Comparison of ENCODE assay signal across 1 cellular context in genomic region chr11:655036-655726, GRCh38.
TF ChIP-seq lines count a peak whose summit lies in the region.

No MANE protein-coding gene starts in this region.

TF ChIP-seq in HepG2, 621 proteins besides CTCF, POLR2A, EP300 and RAD21 (continued from another document):
- TF ChIP-seq FUBP1 (CRISPR knock-in tag; IDR thresholded peaks at IDR 0.05; ENCODE audit: borderline replicate concordance): no peak
- TF ChIP-seq ZNF746 (CRISPR knock-in tag; IDR thresholded peaks at IDR 0.05): no peak
- no peak for TF ChIP-seq SP4 (CRISPR knock-in tag; IDR thresholded peaks at IDR 0.05)
- no peak for TF ChIP-seq YY1 (IDR thresholded peaks at IDR 0.05; ENCODE audit: insufficient read depth, insufficient replicate concordance, low read depth, low read length)
- 0 out of 2 replicates have a peak, but pooled peaks have one; percentile 43 for TF ChIP-seq ZNF691 (CRISPR knock-in tag; IDR thresholded peaks at IDR 0.05; ENCODE audit: borderline replicate concordance, low read depth)
- TF ChIP-seq FOXC1 (CRISPR knock-in tag; IDR thresholded peaks at IDR 0.05; ENCODE audit: borderline replicate concordance): no peak
- TF ChIP-seq, protein P1, sequence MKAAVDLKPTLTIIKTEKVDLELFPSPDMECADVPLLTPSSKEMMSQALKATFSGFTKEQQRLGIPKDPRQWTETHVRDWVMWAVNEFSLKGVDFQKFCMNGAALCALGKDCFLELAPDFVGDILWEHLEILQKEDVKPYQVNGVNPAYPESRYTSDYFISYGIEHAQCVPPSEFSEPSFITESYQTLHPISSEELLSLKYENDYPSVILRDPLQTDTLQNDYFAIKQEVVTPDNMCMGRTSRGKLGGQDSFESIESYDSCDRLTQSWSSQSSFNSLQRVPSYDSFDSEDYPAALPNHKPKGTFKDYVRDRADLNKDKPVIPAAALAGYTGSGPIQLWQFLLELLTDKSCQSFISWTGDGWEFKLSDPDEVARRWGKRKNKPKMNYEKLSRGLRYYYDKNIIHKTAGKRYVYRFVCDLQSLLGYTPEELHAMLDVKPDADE (CRISPR knock-in tag; IDR thresholded peaks at IDR 0.05): no peak
- TF ChIP-seq GPN1 (CRISPR knock-in tag; IDR thresholded peaks at IDR 0.05; ENCODE audit: borderline replicate concordance): no peak
- no peak for TF ChIP-seq SOX13 (IDR thresholded peaks at IDR 0.05)
- peak in 1 of 2 experiments; percentile 33; a peak in 1 of 4 replicates for TF ChIP-seq SOX13 (CRISPR knock-in tag; conservative IDR thresholded peaks at IDR 0.05 in 1 of 2, IDR thresholded peaks at IDR 0.05 in 1 of 2)
- TF ChIP-seq CBFB (CRISPR knock-in tag; IDR thresholded peaks at IDR 0.05): no peak
- no peak for TF ChIP-seq PCBP1 (IDR thresholded peaks at IDR 0.05; ENCODE audit: borderline replicate concordance, low read depth, low read length)
- no peak for TF ChIP-seq SYNCRIP (IDR thresholded peaks at IDR 0.05; ENCODE audit: insufficient read depth, low read depth, low read length)
- peak; percentile 20 for TF ChIP-seq RBM39 (IDR thresholded peaks at IDR 0.05; ENCODE audit: low read depth, low read length, poor library complexity, severe bottlenecking)
- no peak for TF ChIP-seq SP5 (CRISPR knock-in tag; IDR thresholded peaks at IDR 0.05; ENCODE audit: borderline replicate concordance, low read depth)
- TF ChIP-seq THAP8 (CRISPR knock-in tag; IDR thresholded peaks at IDR 0.05; ENCODE audit: borderline replicate concordance): no peak
- no peak for TF ChIP-seq ZNF615 (CRISPR knock-in tag; IDR thresholded peaks at IDR 0.05; ENCODE audit: borderline replicate concordance)
- TF ChIP-seq RBFOX2 (IDR thresholded peaks at IDR 0.05; ENCODE audit: low read depth, low read length): peak; percentile 51; the same call in 1 of the 2 replicates
- TF ChIP-seq ATF7 (IDR thresholded peaks at IDR 0.05): no peak
- TF ChIP-seq ATF7 (CRISPR knock-in tag; IDR thresholded peaks at IDR 0.05): no peak
- peak; percentile 87 for TF ChIP-seq MEIS2 (CRISPR knock-in tag; IDR thresholded peaks at IDR 0.05)
- no peak for TF ChIP-seq ARNT (IDR thresholded peaks at IDR 0.05)
- TF ChIP-seq RFX5 (IDR thresholded peaks at IDR 0.05; ENCODE audit: low read depth, low read length): no peak
- no peak for TF ChIP-seq ZNF589 (CRISPR knock-in tag; conservative IDR thresholded peaks at IDR 0.05)
- TF ChIP-seq PRMT3 (CRISPR knock-in tag; IDR thresholded peaks at IDR 0.05; ENCODE audit: borderline replicate concordance, low read depth): no peak
- no peak for TF ChIP-seq SMARCE1 (IDR thresholded peaks at IDR 0.05; ENCODE audit: borderline replicate concordance)
- TF ChIP-seq ZNF547 (CRISPR knock-in tag; IDR thresholded peaks at IDR 0.05): no peak
- no peak for TF ChIP-seq NFIB (CRISPR knock-in tag; IDR thresholded peaks at IDR 0.05; ENCODE audit: borderline replicate concordance)
- no peak for TF ChIP-seq HOXA7 (CRISPR knock-in tag; IDR thresholded peaks at IDR 0.05)
- TF ChIP-seq ZBTB21 (CRISPR knock-in tag; IDR thresholded peaks at IDR 0.05): no peak
- TF ChIP-seq, protein P2, sequence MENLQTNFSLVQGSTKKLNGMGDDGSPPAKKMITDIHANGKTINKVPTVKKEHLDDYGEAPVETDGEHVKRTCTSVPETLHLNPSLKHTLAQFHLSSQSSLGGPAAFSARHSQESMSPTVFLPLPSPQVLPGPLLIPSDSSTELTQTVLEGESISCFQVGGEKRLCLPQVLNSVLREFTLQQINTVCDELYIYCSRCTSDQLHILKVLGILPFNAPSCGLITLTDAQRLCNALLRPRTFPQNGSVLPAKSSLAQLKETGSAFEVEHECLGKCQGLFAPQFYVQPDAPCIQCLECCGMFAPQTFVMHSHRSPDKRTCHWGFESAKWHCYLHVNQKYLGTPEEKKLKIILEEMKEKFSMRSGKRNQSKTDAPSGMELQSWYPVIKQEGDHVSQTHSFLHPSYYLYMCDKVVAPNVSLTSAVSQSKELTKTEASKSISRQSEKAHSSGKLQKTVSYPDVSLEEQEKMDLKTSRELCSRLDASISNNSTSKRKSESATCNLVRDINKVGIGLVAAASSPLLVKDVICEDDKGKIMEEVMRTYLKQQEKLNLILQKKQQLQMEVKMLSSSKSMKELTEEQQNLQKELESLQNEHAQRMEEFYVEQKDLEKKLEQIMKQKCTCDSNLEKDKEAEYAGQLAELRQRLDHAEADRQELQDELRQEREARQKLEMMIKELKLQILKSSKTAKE (CRISPR knock-in tag; IDR thresholded peaks at IDR 0.05; ENCODE audit: borderline replicate concordance): no peak
- no peak for TF ChIP-seq RBM22 (optimal IDR thresholded peaks at IDR 0.05; ENCODE audit: low read length)
- no peak for TF ChIP-seq CENPX (CRISPR knock-in tag; IDR thresholded peaks at IDR 0.05)
- no peak for TF ChIP-seq KDM3A (CRISPR knock-in tag; IDR thresholded peaks at IDR 0.05; ENCODE audit: low read depth)
- TF ChIP-seq HNRNPL (IDR thresholded peaks at IDR 0.05; ENCODE audit: low read depth, low read length): peak; percentile 52; the same call in 1 of the 2 replicates
- TF ChIP-seq HES4 (CRISPR knock-in tag; IDR thresholded peaks at IDR 0.05; ENCODE audit: borderline replicate concordance): no peak
- 0 out of 2 replicates have a peak, but pooled peaks have one; percentile 38 for TF ChIP-seq KAT8 (CRISPR knock-in tag; IDR thresholded peaks at IDR 0.05)
- no peak for TF ChIP-seq TCF12 (IDR thresholded peaks at IDR 0.05)
- no peak for TF ChIP-seq TCF12 (CRISPR knock-in tag; IDR thresholded peaks at IDR 0.05)
- no peak for TF ChIP-seq NFATC3 (CRISPR knock-in tag; IDR thresholded peaks at IDR 0.05)
- TF ChIP-seq ZNF773 (CRISPR knock-in tag; IDR thresholded peaks at IDR 0.05; ENCODE audit: borderline replicate concordance): no peak
- TF ChIP-seq GTF2F1 (IDR thresholded peaks at IDR 0.05; ENCODE audit: low read length): no peak
- no peak for TF ChIP-seq PRDM15 (CRISPR knock-in tag; IDR thresholded peaks at IDR 0.05)
- TF ChIP-seq GATAD1 (CRISPR knock-in tag; IDR thresholded peaks at IDR 0.05): no peak
- TF ChIP-seq TERF1 (CRISPR knock-in tag; IDR thresholded peaks at IDR 0.05): no peak
- TF ChIP-seq HIVEP1 (CRISPR knock-in tag; IDR thresholded peaks at IDR 0.05): no peak
- peak; percentile 75 for TF ChIP-seq ZFY (CRISPR knock-in tag; IDR thresholded peaks at IDR 0.05)
- TF ChIP-seq TEAD3 (CRISPR knock-in tag; optimal IDR thresholded peaks at IDR 0.05; ENCODE audit: borderline replicate concordance): peak; percentile 80
- 0 out of 2 replicates have a peak, but pooled peaks have one; percentile 18 for TF ChIP-seq ZBTB38 (CRISPR knock-in tag; IDR thresholded peaks at IDR 0.05)
